Comparison of ENCODE assay signal across 23 cellular contexts in genomic region chr1:55959136-55959548, GRCh38.
A peak's percentile ranks its signal among the peaks of the same experiment; 100 is the strongest.
DNase-seq lines count a peak whose midpoint lies in the region; ATAC-seq, FAIRE-seq and TF ChIP-seq lines count a peak whose summit lies in the region.
"Had no signal": no experiment of that assay in that cellular context is flagged by ENCODE, and none has a peak within 500 bp of the region (broad histone marks: within the 10 kb centered on the region; RNA-seq: fewer than 3 reads in every experiment).

No MANE protein-coding gene starts in this region.

- no peaks in the 10 kb centered on the region for H3K4me1 ChIP-seq in GM12878 (ENCODE audit: control insufficient read depth, insufficient read depth, low read length)
- peaks cover 14% of the 10 kb centered on the region for H3K4me1 ChIP-seq in left ventricle myocardium inferior
- H3K4me1 ChIP-seq in smooth muscle cell (ENCODE audit: low read depth), result peaks cover 6% of the 10 kb centered on the region
- H3K4me1 ChIP-seq: BLaER1, HAP-1, Peyer's patch had no signal

- intact Hi-C loops in GM12878 (cut with micrococcal nuclease; ENCODE audit: unreplicated experiment) (no loop called here), left ventricle myocardium inferior (cut with micrococcal nuclease) (no loop called here)

- 0% methylated on average over 3 of the region's 3 CpGs for WGBS in GM12878 (ENCODE audit: insufficient coverage, insufficient replicate concordance, low lambda C conversion rate, missing lambda C conversion rate)
- 32% methylated on average over 3 of the region's 3 CpGs for WGBS in smooth muscle cell (ENCODE audit: low lambda C conversion rate)

- no peak for DNase-seq in GM12878 (ENCODE audit: low read depth, low spot score)
- peak; percentile 4 for DNase-seq in fibroblast of gingiva (ENCODE audit: low read depth)
- peak; percentile 27 for DNase-seq in left ventricle myocardium inferior
- no peak for DNase-seq in smooth muscle cell (lab: John Stamatoyannopoulos, UW; ENCODE audit: unreplicated experiment)
- no peak for DNase-seq in medulla oblongata (ENCODE audit: extremely low spot score)
- DNase-seq in hippocampal formation (lab: John Stamatoyannopoulos, UW), result no peak
- DNase-seq in pons (ENCODE audit: low spot score), result no peak
- DNase-seq: CD4-positive, alpha-beta memory T cell; DND-41; KG1; NCI-H1105; NCI-H146; NCI-H2029; NCI-H345; NCI-H524; NCI-H774; NK-92 treated with Interleukin-12 subunit alpha and Interleukin-12 subunit beta, amount 100 ng/mL, for 24 hours; Peyer's patch had no signal

- TF ChIP-seq POLR2A in GM12878 (IDR thresholded peaks at IDR 0.05; ENCODE audit: low read depth, low read length), result no peak

- H3K79me2 ChIP-seq in GM12878 (ENCODE audit: control insufficient read depth, insufficient read depth, low read length) (no peaks in the 10 kb centered on the region), smooth muscle cell (ENCODE audit: low read depth) (no peaks in the 10 kb centered on the region)

- no peak for FAIRE-seq in GM12878 (lab: Jason Lieb, UNC)
- FAIRE-seq: GM18507 had no signal

- RAD21 ChIA-PET in GM12878 (lab: Charles Lee; ENCODE audit: unreplicated experiment), result interaction anchor here (1.2 to 2.0 kb wide), 4 partner anchors 111 to 624 kb away, joined by 3 to 6 read pairs (median 4); no protein-coding TSS in a partner anchor

- TF ChIP-seq RAD21 in GM12878 (IDR thresholded peaks at IDR 0.05; ENCODE audit: insufficient read depth, low read depth, low read length), result no peak

- H3K4me3 ChIP-seq in GM12878 (no peak overlapping the region), left ventricle myocardium inferior (no peak overlapping the region), smooth muscle cell (no peak overlapping the region)
- H3K4me3 ChIP-seq: BLaER1, GM23338, HAP-1, Peyer's patch, SJSA1 had no signal

- CTCF ChIA-PET in GM12878 (lab: Yijun Ruan, JAX), result interaction anchor here (0.6 to 1.6 kb wide), 5 partner anchors 8 to 539 kb away, joined by 3 to 4 read pairs (median 3); no protein-coding TSS in a partner anchor

- H3K4me2 ChIP-seq in GM12878 (ENCODE audit: control insufficient read depth, insufficient read depth) (no peak overlapping the region), smooth muscle cell (no peak overlapping the region)
- H3K4me2 ChIP-seq: BLaER1, GM23338 had no signal

- no peak overlapping the region for H3K9ac ChIP-seq in GM12878 (ENCODE audit: control insufficient read depth, insufficient read depth, low read length)
- no peak overlapping the region for H3K9ac ChIP-seq in smooth muscle cell (ENCODE audit: low read depth)
- H3K9ac ChIP-seq: BLaER1 had no signal

- in situ Hi-C loops in GM12878 (cut with MboI), result no loop called here

- H3K27me3 ChIP-seq in GM12878 (replicated peaks in 1 of 2; ENCODE audit: control insufficient read depth in 2 of 2, insufficient read depth in 2 of 2, low read length in 1 of 2) (peaks cover 0 to 2% of the 10 kb centered on the region in 2 experiments; a peak in 1 of 4 replicates), left ventricle myocardium inferior (ENCODE audit: low read depth) (no peaks in the 10 kb centered on the region), smooth muscle cell (ENCODE audit: low read depth) (no peaks in the 10 kb centered on the region)
- H3K27me3 ChIP-seq: BLaER1, Peyer's patch, SJSA1 had no signal

- H2AFZ ChIP-seq in GM12878 (ENCODE audit: control insufficient read depth, low read depth, low read length) (no peak overlapping the region), smooth muscle cell (ENCODE audit: low read depth) (peak overlapping the region; percentile 16)
- H2AFZ ChIP-seq: GM23338 had no signal

- H3F3A ChIP-seq in smooth muscle cell (ENCODE audit: low read depth), result peaks cover 8% of the 10 kb centered on the region

- TF ChIP-seq CTCF in GM12878 (IDR thresholded peaks at IDR 0.05 in 2 of 3, conservative IDR thresholded peaks at IDR 0.05 in 1 of 3; ENCODE audit: control insufficient read depth in 2 of 3, extremely low read depth in 1 of 3, insufficient read depth in 1 of 3, low read depth in 3 of 3, low read length in 3 of 3) (no peak), left ventricle myocardium inferior (IDR thresholded peaks at IDR 0.05; ENCODE audit: borderline replicate concordance) (no peak), smooth muscle cell (IDR thresholded peaks at IDR 0.05; ENCODE audit: borderline replicate concordance, insufficient read depth, poor library complexity, severe bottlenecking) (no peak)

- TF ChIP-seq EP300 in GM12878 (IDR thresholded peaks at IDR 0.05; ENCODE audit: borderline replicate concordance in 1 of 2, control insufficient read depth in 1 of 2, low read depth in 2 of 2, low read length in 2 of 2), result no peak

- POLR2A ChIA-PET in GM12878 (lab: Charles Lee), result interaction anchor here (1.0 to 1.3 kb wide), 3 partner anchors 16 to 558 kb away, joined by 3 to 4 read pairs (median 3); no protein-coding TSS in a partner anchor

- peak; percentile 72 for ATAC-seq in GM12878
- ATAC-seq: GM23338 had no signal

- SMC1A ChIA-PET in GM12878 (lab: Charles Lee; ENCODE audit: uncharacterized antibody, unreplicated experiment), result interaction anchor here (0.8 to 2.4 kb wide), 13 partner anchors 9 to 625 kb away, joined by 3 to 9 read pairs (median 3); no protein-coding TSS in a partner anchor

- H4K20me1 ChIP-seq in GM12878 (ENCODE audit: control insufficient read depth, insufficient read depth) (no peaks in the 10 kb centered on the region), smooth muscle cell (ENCODE audit: low read depth) (no peaks in the 10 kb centered on the region)
- H4K20me1 ChIP-seq: BLaER1 had no signal

- H3K36me3 ChIP-seq in GM12878 (ENCODE audit: control insufficient read depth in 2 of 2, insufficient read depth in 2 of 2, low read length in 1 of 2), result no peaks in the 10 kb centered on the region
- H3K36me3 ChIP-seq in left ventricle myocardium inferior, result no peaks in the 10 kb centered on the region
- no peaks in the 10 kb centered on the region for H3K36me3 ChIP-seq in smooth muscle cell (ENCODE audit: low read depth)
- H3K36me3 ChIP-seq: BLaER1, HAP-1, Peyer's patch, SJSA1 had no signal

- no TSS peak for BruUV-seq in GM12878 (replicated peaks; lab: Mats Ljungman, UMichigan)

- H3K27ac ChIP-seq in GM12878 (ENCODE audit: control insufficient read depth, insufficient read depth), result no peak overlapping the region
- H3K27ac ChIP-seq in left ventricle myocardium inferior (replicated peaks), result peak overlapping the region; percentile 50
- no peak overlapping the region for H3K27ac ChIP-seq in smooth muscle cell (ENCODE audit: low read depth)
- H3K27ac ChIP-seq: BLaER1, Peyer's patch, SJSA1 had no signal

- H3K9me3 ChIP-seq in GM12878 (replicated peaks; ENCODE audit: control insufficient read depth, insufficient read depth, low read length) (no peaks in the 10 kb centered on the region), left ventricle myocardium inferior (replicated peaks) (no peaks in the 10 kb centered on the region), smooth muscle cell (replicated peaks; ENCODE audit: low read depth) (no peaks in the 10 kb centered on the region)
- H3K9me3 ChIP-seq: BLaER1, HAP-1, Peyer's patch, SJSA1 had no signal

TF ChIP-seq in GM12878, 131 proteins besides CTCF, POLR2A, EP300 and RAD21:
- peak; percentile 34 for TF ChIP-seq JUNB (IDR thresholded peaks at IDR 0.05)
- no peak for TF ChIP-seq GATAD2B (conservative IDR thresholded peaks at IDR 0.05; ENCODE audit: low read depth)
- no peak for TF ChIP-seq DPF2 (IDR thresholded peaks at IDR 0.05)
- TF ChIP-seq MEF2A (IDR thresholded peaks at IDR 0.05; ENCODE audit: insufficient read depth, low read depth, low read length), result 0 out of 2 replicates have a peak, but pooled peaks have one; percentile 17
- TF ChIP-seq ZNF207 (IDR thresholded peaks at IDR 0.05; ENCODE audit: borderline replicate concordance), result no peak
- TF ChIP-seq IKZF2 (IDR thresholded peaks at IDR 0.05), result 0 out of 4 replicates have a peak, but pooled peaks of 1 of the 2 experiments have one; percentile 34
- TF ChIP-seq CEBPB (IDR thresholded peaks at IDR 0.05; ENCODE audit: borderline replicate concordance in 1 of 2, low read depth in 2 of 2, low read length in 2 of 2), result no peak
- TF ChIP-seq SIN3A (IDR thresholded peaks at IDR 0.05; ENCODE audit: low read depth, low read length), result no peak
TF ChIP-seq in GM12878: peak in this region for 3.

Comparison
In these comparisons a context has a peak if more than half of its experiments do, and no peak if none do; other contexts are left out.
1. DNase-seq: peak in fibroblast of gingiva (single experiment) and left ventricle myocardium inferior (single experiment); none in GM12878 (single experiment), smooth muscle cell (single experiment), medulla oblongata (single experiment), hippocampal formation (0 of 2) and pons (single experiment).